13 cellular contexts compared by ENCODE assay signal in genomic region chr19:38538793-38539528, GRCh38.
A peak's percentile ranks its signal among the peaks of the same experiment; 100 is the strongest.
DNase-seq lines count a peak whose midpoint lies in the region; ATAC-seq, FAIRE-seq and TF ChIP-seq lines count a peak whose summit lies in the region.
"Had no signal": no experiment of that assay in that cellular context is flagged by ENCODE, and none has a peak within 500 bp of the region (broad histone marks: within the 10 kb centered on the region; RNA-seq: fewer than 3 reads in every experiment).

No MANE protein-coding gene starts in this region.

- H4K20me1 ChIP-seq in mammary epithelial cell (ENCODE audit: insufficient read depth, low read length) = no peaks in the 10 kb centered on the region

- H3K27ac ChIP-seq in mammary epithelial cell (ENCODE audit: insufficient read depth, low read depth, low read length) (no peak overlapping the region), breast epithelium (peak overlapping the region in 1 of 2 donors; percentile 50), lower lobe of right lung (peak overlapping the region; percentile 14), thoracic aorta (peak overlapping the region; percentile 34 to 35), aorta (ENCODE audit: low read depth in 1 of 2, low read length in 2 of 2) (no peak overlapping the region), kidney (ENCODE audit: low read depth in 2 of 2, low read length in 2 of 2) (peak overlapping the region in 1 of 2 donors; percentile 23)
- H3K27ac ChIP-seq: left ventricle myocardium inferior, right atrium auricular region, VCaP had no signal

- H3K9me3 Mint-ChIP-seq in activated T-helper 17 cell treated with anti-CD3 and anti-CD28 coated beads, Interleukin-2, amount 50 U/mL, for 72 hours = peaks cover 4% of the 10 kb centered on the region

- H2AFZ ChIP-seq in mammary epithelial cell (ENCODE audit: low read depth, low read length) = no peak overlapping the region

- peak overlapping the region; percentile 76 for H3K4me3 Mint-ChIP-seq in activated T-helper 17 cell treated with anti-CD3 and anti-CD28 coated beads, Interleukin-2, amount 50 U/mL, for 72 hours

- H3K36me3 Mint-ChIP-seq in activated T-helper 17 cell treated with anti-CD3 and anti-CD28 coated beads, Interleukin-2, amount 50 U/mL, for 72 hours (ENCODE audit: low read depth) = peaks cover 19% of the 10 kb centered on the region

- no peak for TF ChIP-seq POLR2A in breast epithelium (IDR thresholded peaks at IDR 0.05)

- CTCF ChIA-PET in mammary epithelial cell (lab: Charles Lee; ENCODE audit: low non-redundant PET) = no interaction called here

- in situ Hi-C loops in mammary epithelial cell (cut with MboI; ENCODE audit: low sequenced_read_pairs in 2 of 2) = no loop called here

- no peak overlapping the region for H3K4me3 ChIP-seq in mammary epithelial cell (replicated peaks in 1 of 3; ENCODE audit: insufficient read depth in 1 of 3, low read depth in 2 of 3, low read length in 3 of 3)
- no peak overlapping the region for H3K4me3 ChIP-seq in breast epithelium
- H3K4me3 ChIP-seq in lower lobe of right lung = no peak overlapping the region
- no peak overlapping the region for H3K4me3 ChIP-seq in thoracic aorta
- H3K4me3 ChIP-seq in aorta (ENCODE audit: low read length in 2 of 2) = no peak overlapping the region
- H3K4me3 ChIP-seq in kidney (ENCODE audit: low read length in 2 of 2) = no peak overlapping the region
- H3K4me3 ChIP-seq: left ventricle myocardium inferior, right atrium auricular region had no signal

- dilution Hi-C loops in mammary epithelial cell (cut with HindIII; ENCODE audit: low sequenced_read_pairs) = loop anchor here (25.0 kb wide), 1 partner anchor 248 kb away; the partner anchor contains the start of gene LGALS7B

- WGBS in mammary epithelial cell (ENCODE audit: low coverage, missing lambda C conversion rate) = 20% methylated on average over 6 of the region's 6 CpGs
- WGBS in aorta, 2 donors = 8 to 12% methylated on average over 6 of the region's 6 CpGs

- TF ChIP-seq CTCF in mammary epithelial cell (conservative IDR thresholded peaks at IDR 0.05 in 1 of 2, IDR thresholded peaks at IDR 0.05 in 1 of 2; ENCODE audit: extremely low read depth in 1 of 2, insufficient read depth in 1 of 2, low read depth in 1 of 2, low read length in 2 of 2) (no peak), breast epithelium (IDR thresholded peaks at IDR 0.05) (no peak), lower lobe of right lung (IDR thresholded peaks at IDR 0.05) (no peak), thoracic aorta (IDR thresholded peaks at IDR 0.05) (no peak), kidney (IDR thresholded peaks at IDR 0.05; ENCODE audit: borderline replicate concordance, extremely low read depth, insufficient read depth) (no peak)

- H3K4me1 ChIP-seq in mammary epithelial cell (ENCODE audit: insufficient read depth, low read length) (peaks cover 17% of the 10 kb centered on the region), breast epithelium (no peaks in the 10 kb centered on the region), lower lobe of right lung (peaks cover 18% of the 10 kb centered on the region), thoracic aorta (ENCODE audit: control insufficient read depth in 1 of 2, low read depth in 2 of 2) (peaks cover 22 to 25% of the 10 kb centered on the region in 2 donors), aorta (ENCODE audit: control insufficient read depth in 1 of 2, insufficient read depth in 2 of 2, low read length in 2 of 2) (no peaks in the 10 kb centered on the region), kidney (ENCODE audit: control insufficient read depth in 1 of 2, insufficient read depth in 1 of 2, low read depth in 1 of 2, low read length in 2 of 2) (no peaks in the 10 kb centered on the region)

- peaks cover 25% of the 10 kb centered on the region for H3K4me1 Mint-ChIP-seq in activated T-helper 17 cell treated with anti-CD3 and anti-CD28 coated beads, Interleukin-2, amount 50 U/mL, for 72 hours

- H3K79me2 ChIP-seq in mammary epithelial cell (ENCODE audit: insufficient read depth, low read length) = no peaks in the 10 kb centered on the region

- no peaks in the 10 kb centered on the region for H3K36me3 ChIP-seq in mammary epithelial cell (ENCODE audit: insufficient read depth, low read length)
- H3K36me3 ChIP-seq in breast epithelium = no peaks in the 10 kb centered on the region
- H3K36me3 ChIP-seq in lower lobe of right lung = no peaks in the 10 kb centered on the region
- H3K36me3 ChIP-seq in thoracic aorta = no peaks in the 10 kb centered on the region
- H3K36me3 ChIP-seq in aorta (ENCODE audit: control insufficient read depth in 1 of 2, insufficient read depth in 2 of 2, low read length in 1 of 2) = no peaks in the 10 kb centered on the region
- no peaks in the 10 kb centered on the region for H3K36me3 ChIP-seq in kidney (ENCODE audit: control insufficient read depth in 1 of 2, insufficient read depth in 2 of 2, low read length in 2 of 2)
- H3K36me3 ChIP-seq: left ventricle myocardium inferior, right atrium auricular region had no signal

- peaks cover 15% of the 10 kb centered on the region for H3K9me3 ChIP-seq in mammary epithelial cell (replicated peaks; ENCODE audit: insufficient read depth, low read length)
- peaks cover 12 to 20% of the 10 kb centered on the region in 2 donors for H3K9me3 ChIP-seq in breast epithelium
- peaks cover 10% of the 10 kb centered on the region for H3K9me3 ChIP-seq in lower lobe of right lung
- peaks cover 10% of the 10 kb centered on the region for H3K9me3 ChIP-seq in thoracic aorta
- peaks cover 9% of the 10 kb centered on the region for H3K9me3 ChIP-seq in aorta (ENCODE audit: control insufficient read depth, low read length)
- H3K9me3 ChIP-seq in kidney (ENCODE audit: control insufficient read depth in 1 of 2, low read length in 2 of 2) = peaks cover 5 to 9% of the 10 kb centered on the region in 2 donors

- H3K27me3 ChIP-seq in mammary epithelial cell (ENCODE audit: insufficient read depth, low read length) (no peaks in the 10 kb centered on the region), breast epithelium (no peaks in the 10 kb centered on the region), lower lobe of right lung (ENCODE audit: low read depth) (no peaks in the 10 kb centered on the region), thoracic aorta (replicated peaks; ENCODE audit: insufficient read depth) (no peaks in the 10 kb centered on the region), aorta (ENCODE audit: control insufficient read depth in 1 of 2, insufficient read depth in 2 of 2, low read length in 1 of 2) (no peaks in the 10 kb centered on the region)
- H3K27me3 ChIP-seq: right atrium auricular region had no signal

- H3K27me3 Mint-ChIP-seq in activated T-helper 17 cell treated with anti-CD3 and anti-CD28 coated beads, Interleukin-2, amount 50 U/mL, for 72 hours = no peaks in the 10 kb centered on the region

- intact Hi-C loops in mammary epithelial cell (cut with micrococcal nuclease) = no loop called here
- intact Hi-C loops in breast epithelium (cut with DNase I; ENCODE audit: low total_unique reads) = no loop called here
- intact Hi-C loops in lower lobe of right lung (cut with DNase I) = no loop called here
- intact Hi-C loops in aorta (cut with DNase I) = no loop called here
- intact Hi-C loops in kidney (cut with DNase I) = no loop called here

- peak overlapping the region; percentile 19 for H3K4me2 ChIP-seq in mammary epithelial cell (ENCODE audit: insufficient read depth, low read depth, low read length)

- H3K9ac ChIP-seq in mammary epithelial cell (ENCODE audit: insufficient read depth, low read length) (no peak overlapping the region), kidney (ENCODE audit: low read length in 2 of 2) (no peak overlapping the region)

- H3K27ac Mint-ChIP-seq in activated T-helper 17 cell treated with anti-CD3 and anti-CD28 coated beads, Interleukin-2, amount 50 U/mL, for 72 hours = peak overlapping the region; percentile 85

- peak; percentile 28 for DNase-seq in mammary epithelial cell
- no peak for DNase-seq in breast epithelium (ENCODE audit: low spot score in 2 of 2)
- DNase-seq in lower lobe of right lung = peak; percentile 25
- DNase-seq in thoracic aorta (ENCODE audit: low spot score) = no peak
- no peak for DNase-seq in aorta
- no peak for DNase-seq in NCI-H187 (lab: John Stamatoyannopoulos, UW)
- DNase-seq in kidney = no peak
- DNase-seq: foreskin melanocyte, left ventricle myocardium inferior had no signal

- peak; percentile 95 for ATAC-seq in activated T-helper 17 cell treated with anti-CD3 and anti-CD28 coated beads, Interleukin-2, amount 50 U/mL, for 72 hours (replicated peaks)
- ATAC-seq in lower lobe of right lung = peak; percentile 31 to 53
- no peak for ATAC-seq in thoracic aorta (ENCODE audit: insufficient number of reproducible peaks, low FRiP score, low read depth)
- ATAC-seq in aorta (ENCODE audit: low FRiP score) = no peak
- ATAC-seq: HCT116 had no signal

- FAIRE-seq in kidney (lab: Jason Lieb, UNC) = no peak

- BruUV-seq in mammary epithelial cell (replicated peaks; lab: Mats Ljungman, UMichigan) = no TSS peak

Comparison
In these comparisons a context has a peak if more than half of its experiments do, and no peak if none do; other contexts are left out.
1. DNase-seq: peak in mammary epithelial cell (single experiment) and lower lobe of right lung (single experiment); none in breast epithelium (0 of 2), thoracic aorta (single experiment), aorta (0 of 2), NCI-H187 (0 of 2) and kidney (single experiment).
2. H3K27ac ChIP-seq: peak in lower lobe of right lung (single experiment) and thoracic aorta (2 of 2); none in mammary epithelial cell (single experiment) and aorta (0 of 2).
3. ATAC-seq: peak in activated T-helper 17 cell treated with anti-CD3 and anti-CD28 coated beads, Interleukin-2, amount 50 U/mL, for 72 hours (single experiment) and lower lobe of right lung (2 of 2); none in thoracic aorta (single experiment) and aorta (single experiment).